In genomic region chr18:45814733-45815132, GRCh38 we compare ENCODE assay signal across 9 cellular contexts. TPM values are rescaled to one million over a fixed set of nuclear protein-coding genes. Genes with fewer than 3 reads are reported as not detected.
"Had no signal": no experiment of that assay in that cellular context is flagged by ENCODE, and none has a peak within 500 bp of the region (broad histone marks: within the 10 kb centered on the region; RNA-seq: fewer than 3 reads in every experiment).

No MANE protein-coding gene starts in this region.

RNA-seq across cellular contexts. Expression of gene SIGLEC15, which starts 10.7 kb away (rescaled TPM):
- total RNA-seq: naive thymus-derived CD8-positive, alpha-beta T cell; natural killer cell; natural killer cell treated with Interleukin-12 subunit alpha and Interleukin-12 subunit beta and Interleukin-15 and Interleukin-18, amount 100 ng/mL, for 72 hours; neural crest cell; occipital lobe; progenitor cell of endocrine pancreas; psoas muscle; skeletal muscle tissue had no signal
- polyA plus RNA-seq: naive thymus-derived CD8-positive, alpha-beta T cell; neural cell; psoas muscle had no signal
